9 cellular contexts compared by ENCODE assay signal in genomic region chr13:73090116-73090811, GRCh38. TPM values are rescaled to one million over a fixed set of nuclear protein-coding genes. Genes with fewer than 3 reads are reported as not detected.
DNase-seq lines count a peak whose midpoint lies in the region; ATAC-seq and TF ChIP-seq lines count a peak whose summit lies in the region.
"Had no signal": no experiment of that assay in that cellular context is flagged by ENCODE, and none has a peak within 500 bp of the region (broad histone marks: within the 10 kb centered on the region; RNA-seq: fewer than 3 reads in every experiment).

No MANE protein-coding gene starts in this region.

- no peaks in the 10 kb centered on the region for H3K9me2 ChIP-seq in Loucy (replicated peaks; ENCODE audit: low read depth, low read length)

- peaks cover 11% of the 10 kb centered on the region for H3K4me1 ChIP-seq in Loucy (ENCODE audit: insufficient read depth, low read length, poor library complexity, severe bottlenecking)
- H3K4me1 ChIP-seq in mucosa of descending colon (ENCODE audit: low read depth) = no peaks in the 10 kb centered on the region
- no peaks in the 10 kb centered on the region for H3K4me1 ChIP-seq in spleen

- peaks cover 2% of the 10 kb centered on the region for H3K9me3 Mint-ChIP-seq in activated CD4-positive, alpha-beta T cell treated with anti-CD3 and anti-CD28 coated beads for 36 hours (ENCODE audit: low read depth)
- peaks cover 0 to 17% (median 2%) of the 10 kb centered on the region in 9 donors for H3K9me3 Mint-ChIP-seq in naive thymus-derived CD8-positive, alpha-beta T cell

- CTCF ChIA-PET in activated CD4-positive, alpha-beta T cell treated with anti-CD3 and anti-CD28 coated beads for 36 hours (lab: Charles Lee) = no interaction called here

- intact Hi-C loops in activated CD4-positive, alpha-beta T cell treated with anti-CD3 and anti-CD28 coated beads for 36 hours (cut with DNase I, micrococcal nuclease) = no loop called here
- intact Hi-C loops in mucosa of descending colon (cut with DNase I, micrococcal nuclease) (no loop called here), spleen (cut with DNase I; ENCODE audit: low total_unique reads) (no loop called here)

- H3K27me3 ChIP-seq in Loucy (ENCODE audit: insufficient read depth, low read length, poor library complexity, severe bottlenecking) (no peaks in the 10 kb centered on the region), spleen (replicated peaks in 1 of 7) (no peaks in the 10 kb centered on the region)

- H3K4me1 Mint-ChIP-seq in activated CD4-positive, alpha-beta T cell treated with anti-CD3 and anti-CD28 coated beads for 36 hours = peaks cover 12% of the 10 kb centered on the region
- H3K4me1 Mint-ChIP-seq in naive thymus-derived CD8-positive, alpha-beta T cell = peaks cover 7 to 10% (median 8%) of the 10 kb centered on the region in 4 donors

- no peaks in the 10 kb centered on the region for H3F3A ChIP-seq in Loucy (ENCODE audit: low read depth)

- H3K79me2 ChIP-seq in Loucy (ENCODE audit: insufficient read depth, low read length) = no peaks in the 10 kb centered on the region

- H3K36me3 Mint-ChIP-seq in activated CD4-positive, alpha-beta T cell treated with anti-CD3 and anti-CD28 coated beads for 36 hours (ENCODE audit: low read depth) = no peaks in the 10 kb centered on the region
- H3K36me3 Mint-ChIP-seq in naive thymus-derived CD8-positive, alpha-beta T cell = peaks cover 0 to 6% (median 4%) of the 10 kb centered on the region in 3 donors
- H3K36me3 Mint-ChIP-seq: CD4-positive, alpha-beta memory T cell had no signal

- no peak overlapping the region for H3K9ac ChIP-seq in Loucy (ENCODE audit: low read depth, low read length, poor library complexity, severe bottlenecking)

- POLR2A ChIA-PET in activated CD4-positive, alpha-beta T cell treated with anti-CD3 and anti-CD28 coated beads for 36 hours (lab: Charles Lee) = no interaction called here
- POLR2A ChIA-PET in naive thymus-derived CD8-positive, alpha-beta T cell (lab: Charles Lee) = no interaction called here

- no peak for TF ChIP-seq POLR2A in spleen (IDR thresholded peaks at IDR 0.05)

- ATAC-seq in activated CD4-positive, alpha-beta T cell treated with anti-CD3 and anti-CD28 coated beads for 36 hours = peak; percentile 12
- ATAC-seq in mucosa of descending colon (peak; percentile 99), GM21786 (IDR thresholded peaks at IDR 0.05; ENCODE audit: unreplicated experiment) (no peak)
- ATAC-seq in naive thymus-derived CD8-positive, alpha-beta T cell = no peak

- H4K20me1 ChIP-seq in Loucy (ENCODE audit: insufficient read depth, low read length, poor library complexity, severe bottlenecking) = no peaks in the 10 kb centered on the region

- peak overlapping the region; percentile 3 for H3K4me2 ChIP-seq in Loucy (ENCODE audit: low read depth, low read length, poor library complexity, severe bottlenecking)

- peaks cover 3% of the 10 kb centered on the region; the same call in 1 of the 2 replicates for H3K9me3 ChIP-seq in Loucy (ENCODE audit: insufficient read depth, low read depth, low read length)
- H3K9me3 ChIP-seq in mucosa of descending colon = peaks cover 3% of the 10 kb centered on the region
- H3K9me3 ChIP-seq in spleen = peaks cover 0 to 18% (median 12%) of the 10 kb centered on the region in 8 donors

- DNase-seq in activated CD4-positive, alpha-beta T cell treated with anti-CD3 and anti-CD28 coated beads for 36 hours = peak; percentile 18
- no peak for DNase-seq in activated CD4-positive, alpha-beta T cell treated with anti-CD3 and anti-CD28 coated beads, Interleukin-2, amount 50 U/mL, for 4 hours
- DNase-seq in astrocyte of the hippocampus (ENCODE audit: low read depth, low spot score) (peak; percentile 84), mucosa of descending colon (peak in 2 of 3 donors; percentile 48 to 75), spleen (no peak)
- DNase-seq in naive thymus-derived CD8-positive, alpha-beta T cell = no peak

- WGBS in spleen, 5 donors = 58 to 67% (median 65%) methylated on average over 7 of the region's 7 CpGs

- TF ChIP-seq CTCF in Loucy (conservative IDR thresholded peaks at IDR 0.05; ENCODE audit: low read length) (no peak), mucosa of descending colon (IDR thresholded peaks at IDR 0.05) (no peak), spleen (IDR thresholded peaks at IDR 0.05 in 8 of 11, conservative IDR thresholded peaks at IDR 0.05 in 3 of 11) (no peak)

- H3K27me3 Mint-ChIP-seq in activated CD4-positive, alpha-beta T cell treated with anti-CD3 and anti-CD28 coated beads for 36 hours = no peaks in the 10 kb centered on the region
- H3K27me3 Mint-ChIP-seq in naive thymus-derived CD8-positive, alpha-beta T cell = no peaks in the 10 kb centered on the region
- H3K27me3 Mint-ChIP-seq: CD4-positive, alpha-beta memory T cell had no signal

- H3K36me3 ChIP-seq in Loucy (ENCODE audit: insufficient read depth, low read length) (no peaks in the 10 kb centered on the region), mucosa of descending colon (ENCODE audit: low read depth) (no peaks in the 10 kb centered on the region), spleen (no peaks in the 10 kb centered on the region)

- H3K4me3 ChIP-seq in Loucy (ENCODE audit: low read length, poor library complexity, severe bottlenecking) (no peak overlapping the region), mucosa of descending colon (no peak overlapping the region), spleen (no peak overlapping the region)

- H2AFZ ChIP-seq in Loucy (ENCODE audit: low read length) = no peak overlapping the region

- H3K27ac ChIP-seq in spleen = no peak overlapping the region

- H3K4me3 Mint-ChIP-seq in activated CD4-positive, alpha-beta T cell treated with anti-CD3 and anti-CD28 coated beads for 36 hours = no peak overlapping the region
- no peak overlapping the region for H3K4me3 Mint-ChIP-seq in naive thymus-derived CD8-positive, alpha-beta T cell

- H3K27ac Mint-ChIP-seq in activated CD4-positive, alpha-beta T cell treated with anti-CD3 and anti-CD28 coated beads for 36 hours = no peak overlapping the region
- peak overlapping the region in 1 of 10 donors; percentile 63 for H3K27ac Mint-ChIP-seq in naive thymus-derived CD8-positive, alpha-beta T cell

RNA-seq across cellular contexts. Expression of gene KLF5, which starts 31.5 kb away (rescaled TPM):
- 1 to 10 TPM; 2.3 to 4.6 TPM for total RNA-seq in activated CD4-positive, alpha-beta T cell treated with anti-CD3 and anti-CD28 coated beads for 36 hours
- total RNA-seq in mucosa of descending colon = 100 to 1,000 TPM; 131 to 401 (median 330) TPM
- 1 to 10 TPM; 4.7 to 5.3 TPM for total RNA-seq in naive thymus-derived CD8-positive, alpha-beta T cell
- 1 to 10 TPM in 1 of 3 donors, under 1 TPM in 2; 0.44 to 1.1 (median 0.61) TPM for polyA plus RNA-seq in naive thymus-derived CD8-positive, alpha-beta T cell
- total RNA-seq in spleen = 1 to 10 TPM; 1.0 to 5.4 (median 2.1) TPM
- polyA plus RNA-seq in spleen = 1 to 10 TPM in 1 of 3 donors, under 1 TPM in 2; 0.74 to 1.2 (median 0.85) TPM

Comparison
In these comparisons a context has a peak if more than half of its experiments do, and no peak if none do; other contexts are left out.
1. DNase-seq: peak in activated CD4-positive, alpha-beta T cell treated with anti-CD3 and anti-CD28 coated beads for 36 hours (single experiment), astrocyte of the hippocampus (single experiment) and mucosa of descending colon (2 of 3); none in activated CD4-positive, alpha-beta T cell treated with anti-CD3 and anti-CD28 coated beads, Interleukin-2, amount 50 U/mL, for 4 hours (0 of 2), naive thymus-derived CD8-positive, alpha-beta T cell (0 of 10) and spleen (single experiment).
2. ATAC-seq: peak in activated CD4-positive, alpha-beta T cell treated with anti-CD3 and anti-CD28 coated beads for 36 hours (single experiment) and mucosa of descending colon (single experiment); none in GM21786 (single experiment) and naive thymus-derived CD8-positive, alpha-beta T cell (0 of 2).
3. RNA of gene KLF5, which starts 31.5 kb away (total RNA-seq): 131 to 401 TPM in mucosa of descending colon; 4.7 to 5.3 TPM in naive thymus-derived CD8-positive, alpha-beta T cell, 2.3 to 4.6 TPM in activated CD4-positive, alpha-beta T cell treated with anti-CD3 and anti-CD28 coated beads for 36 hours and 1.0 to 5.4 TPM in spleen; every median in the first group is over 10 times any median in the second.